9 cellular contexts compared by ENCODE assay signal in the genomic region with DNA sequence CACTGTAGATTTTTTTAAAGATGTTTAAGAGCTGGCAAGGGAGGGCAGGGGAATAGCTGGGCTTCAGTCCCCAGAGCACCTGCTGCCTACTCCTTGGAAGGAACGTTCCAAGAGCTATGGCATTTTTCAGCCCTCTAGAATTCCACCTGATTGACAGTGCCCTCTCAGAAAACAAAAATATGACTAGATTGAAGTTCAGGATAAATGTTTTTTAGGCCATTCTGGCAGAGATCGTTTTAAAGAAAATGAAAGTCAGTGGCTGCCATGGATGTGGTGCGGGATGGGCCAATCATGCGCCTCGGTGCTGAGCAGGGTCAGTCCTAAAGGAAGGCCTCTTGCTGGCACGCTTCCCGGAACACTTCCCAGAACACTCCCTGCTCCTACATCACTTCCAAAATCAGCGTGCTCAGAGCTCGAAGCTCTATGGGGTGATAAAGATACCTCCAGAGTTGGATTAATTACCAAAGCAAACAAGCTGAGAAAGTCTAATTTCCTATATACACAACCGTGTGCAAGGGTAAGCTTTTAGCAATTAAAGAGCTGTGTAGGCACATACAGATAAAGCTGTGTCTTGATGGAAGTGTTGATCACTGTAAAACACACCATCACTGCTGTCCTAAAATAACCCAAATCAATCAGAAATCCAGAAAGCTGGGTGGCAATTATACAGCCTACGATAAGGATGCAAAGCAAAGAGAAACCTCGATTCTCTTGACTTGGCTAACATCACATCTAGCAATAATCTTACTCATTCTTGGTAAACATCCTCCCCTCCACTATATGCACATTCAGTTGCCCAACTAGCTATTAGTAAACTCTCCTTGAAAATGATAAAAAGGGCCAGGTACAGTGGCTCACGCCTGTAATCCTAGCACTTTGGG. TPM values are rescaled to one million over a fixed set of nuclear protein-coding genes. Genes with fewer than 3 reads are reported as not detected.
A peak's percentile ranks its signal among the peaks of the same experiment; 100 is the strongest.
DNase-seq lines count a peak whose midpoint lies in the region; ATAC-seq lines count a peak whose summit lies in the region.
"Had no signal": no experiment of that assay in that cellular context is flagged by ENCODE, and none has a peak within 500 bp of the region (broad histone marks: within the 10 kb centered on the region; RNA-seq: fewer than 3 reads in every experiment).

No MANE protein-coding gene starts in this region.

- peaks cover 16 to 24% of the 10 kb centered on the region in 2 donors for H3K4me1 ChIP-seq in duodenal mucosa (ENCODE audit: control insufficient read depth in 1 of 2, insufficient read depth in 2 of 2, low read length in 2 of 2)
- H3K4me1 ChIP-seq in muscle layer of colon (ENCODE audit: insufficient read depth, low read length) = peaks cover 35% of the 10 kb centered on the region

- H3K27me3 Mint-ChIP-seq in activated T-cell treated with anti-CD3 and anti-CD28 coated beads, Interleukin-2, amount 50 U/mL, for 72 hours (ENCODE audit: low read depth) = no peaks in the 10 kb centered on the region

- peak; percentile 81 for DNase-seq in AG08396 (ENCODE audit: low spot score)
- peak; percentile 81 for DNase-seq in NCI-H2227 (lab: John Stamatoyannopoulos, UW; ENCODE audit: unreplicated experiment)
- no peak for DNase-seq in activated T-cell treated with anti-CD3 and anti-CD28 coated beads, Interleukin-2, amount 50 U/mL, for 72 hours

- no peak overlapping the region for H3K9ac ChIP-seq in duodenal mucosa (ENCODE audit: low read depth in 1 of 2, low read length in 2 of 2)
- H3K9ac ChIP-seq in muscle layer of colon (ENCODE audit: low read length) = peak overlapping the region; percentile 12

- no peaks in the 10 kb centered on the region for H3K9me3 ChIP-seq in duodenal mucosa (ENCODE audit: control insufficient read depth in 1 of 2, low read length in 2 of 2)
- H3K9me3 ChIP-seq in muscle layer of colon (ENCODE audit: low read length) = no peaks in the 10 kb centered on the region

- no peaks in the 10 kb centered on the region for H3K4me1 Mint-ChIP-seq in activated T-cell treated with anti-CD3 and anti-CD28 coated beads, Interleukin-2, amount 50 U/mL, for 72 hours (ENCODE audit: low read depth)

- ATAC-seq in GM21423 (IDR thresholded peaks at IDR 0.05; ENCODE audit: unreplicated experiment) (no peak), GM21381 (IDR thresholded peaks at IDR 0.05; ENCODE audit: unreplicated experiment) (no peak), HG02678 (IDR thresholded peaks at IDR 0.05; ENCODE audit: unreplicated experiment) (no peak)
- ATAC-seq in activated T-cell treated with anti-CD3 and anti-CD28 coated beads, Interleukin-2, amount 50 U/mL, for 72 hours (replicated peaks in 1 of 2) = no peak

- no peaks in the 10 kb centered on the region for H3K36me3 Mint-ChIP-seq in activated T-cell treated with anti-CD3 and anti-CD28 coated beads, Interleukin-2, amount 50 U/mL, for 72 hours (ENCODE audit: insufficient read depth in 2 of 2)

- no peaks in the 10 kb centered on the region for H3K9me3 Mint-ChIP-seq in activated T-cell treated with anti-CD3 and anti-CD28 coated beads, Interleukin-2, amount 50 U/mL, for 72 hours
- H3K9me3 Mint-ChIP-seq: T-helper 1 cell treated with Interleukin-12 subunit alpha and Interleukin-12 subunit beta and Interleukin-4 antibody, amounts not matched to agents 30 μg/mL and 1 μg/mL, for 36 hours had no signal

- no peaks in the 10 kb centered on the region for H3K27me3 ChIP-seq in duodenal mucosa (ENCODE audit: control insufficient read depth in 1 of 2, insufficient read depth in 2 of 2, low read length in 2 of 2)
- H3K27me3 ChIP-seq in muscle layer of colon (ENCODE audit: control insufficient read depth in 1 of 2, insufficient read depth in 2 of 2, low read length in 2 of 2) = no peaks in the 10 kb centered on the region

- no peak overlapping the region for H3K4me3 Mint-ChIP-seq in activated T-cell treated with anti-CD3 and anti-CD28 coated beads, Interleukin-2, amount 50 U/mL, for 72 hours
- H3K4me3 Mint-ChIP-seq: T-helper 1 cell treated with Interleukin-12 subunit alpha and Interleukin-12 subunit beta and Interleukin-4 antibody, amounts not matched to agents 30 μg/mL and 1 μg/mL, for 36 hours had no signal

- H3K27ac ChIP-seq in duodenal mucosa (ENCODE audit: low read depth, low read length) (peak overlapping the region; percentile 73), muscle layer of colon (ENCODE audit: low read depth, low read length) (peak overlapping the region; percentile 75)

- H3K4me3 ChIP-seq in duodenal mucosa (ENCODE audit: low read depth in 1 of 2, low read length in 2 of 2) (peak overlapping the region; percentile 29 to 57), muscle layer of colon (ENCODE audit: low read depth in 1 of 2, low read length in 2 of 2) (peak overlapping the region; percentile 6 to 30)

- no peak overlapping the region for H3K27ac Mint-ChIP-seq in activated T-cell treated with anti-CD3 and anti-CD28 coated beads, Interleukin-2, amount 50 U/mL, for 72 hours
- H3K27ac Mint-ChIP-seq: T-helper 1 cell treated with Interleukin-12 subunit alpha and Interleukin-12 subunit beta and Interleukin-4 antibody, amounts not matched to agents 30 μg/mL and 1 μg/mL, for 36 hours had no signal

- H3K36me3 ChIP-seq in duodenal mucosa (ENCODE audit: control insufficient read depth in 1 of 2, insufficient read depth in 2 of 2, low read length in 2 of 2) = no peaks in the 10 kb centered on the region
- no peaks in the 10 kb centered on the region for H3K36me3 ChIP-seq in muscle layer of colon (ENCODE audit: insufficient read depth, low read length)

RNA-seq across cellular contexts. Expression of a gene that starts 34.6 kb away (rescaled TPM):
- total RNA-seq in activated T-cell treated with anti-CD3 and anti-CD28 coated beads, Interleukin-2, amount 50 U/mL, for 72 hours = 1 to 10 TPM; 8.1 to 9.7 TPM

Comparison
In these comparisons a context has a peak if more than half of its experiments do, and no peak if none do; other contexts are left out.
1. DNase-seq: peak in AG08396 (single experiment) and NCI-H2227 (single experiment); none in activated T-cell treated with anti-CD3 and anti-CD28 coated beads, Interleukin-2, amount 50 U/mL, for 72 hours (0 of 2).